Comparison of ENCODE assay signal across 18 cellular contexts in genomic region chr4:4254666-4255065, GRCh38. TPM values are rescaled to one million over a fixed set of nuclear protein-coding genes. Genes with fewer than 3 reads are reported as not detected.
A peak's percentile ranks its signal among the peaks of the same experiment; 100 is the strongest.
DNase-seq lines count a peak whose midpoint lies in the region; ATAC-seq and TF ChIP-seq lines count a peak whose summit lies in the region.
"Had no signal": no experiment of that assay in that cellular context is flagged by ENCODE, and none has a peak within 500 bp of the region (broad histone marks: within the 10 kb centered on the region; RNA-seq: fewer than 3 reads in every experiment).

No MANE protein-coding gene starts in this region.

- TF ChIP-seq RAD21 in liver (IDR thresholded peaks at IDR 0.05): no peak

- peak overlapping the region in 13 of 59 donors; percentile 2 to 47 (median 20) for H3K4me3 ChIP-seq in dorsolateral prefrontal cortex
- no peak overlapping the region for H3K4me3 ChIP-seq in liver (ENCODE audit: low read depth in 1 of 3, low read length in 3 of 3)

- H3K4me3 Mint-ChIP-seq in activated T-helper 17 cell treated with anti-CD3 and anti-CD28 coated beads, Interleukin-2, amount 50 U/mL, for 72 hours: no peak overlapping the region
- H3K4me3 Mint-ChIP-seq: CD4-positive, alpha-beta T cell had no signal

- WGBS in liver: 39% methylated on average over 6 of the region's 6 CpGs

- no peak overlapping the region for H3K27ac Mint-ChIP-seq in activated T-helper 17 cell treated with anti-CD3 and anti-CD28 coated beads, Interleukin-2, amount 50 U/mL, for 72 hours
- H3K27ac Mint-ChIP-seq: CD4-positive, alpha-beta T cell had no signal

- no peaks in the 10 kb centered on the region for H3K9me3 Mint-ChIP-seq in activated T-helper 17 cell treated with anti-CD3 and anti-CD28 coated beads, Interleukin-2, amount 50 U/mL, for 72 hours
- H3K9me3 Mint-ChIP-seq: CD4-positive, alpha-beta T cell had no signal

- H3K27me3 Mint-ChIP-seq in activated T-helper 17 cell treated with anti-CD3 and anti-CD28 coated beads, Interleukin-2, amount 50 U/mL, for 72 hours: no peaks in the 10 kb centered on the region

- no peaks in the 10 kb centered on the region for H3K36me3 ChIP-seq in liver (ENCODE audit: control insufficient read depth in 4 of 4, insufficient read depth in 3 of 4, low read depth in 1 of 4, low read length in 3 of 4)

- peaks cover 6 to 38% (median 28%) of the 10 kb centered on the region in 4 donors for H3K4me1 ChIP-seq in liver (ENCODE audit: control insufficient read depth in 4 of 4, insufficient read depth in 4 of 4, low read length in 3 of 4)

- peak overlapping the region in 58 of 59 donors; percentile 33 to 99 (median 87) for H3K27ac ChIP-seq in dorsolateral prefrontal cortex
- no peak overlapping the region for H3K27ac ChIP-seq in liver (ENCODE audit: low read depth in 1 of 2, low read length in 2 of 2)
- H3K27ac ChIP-seq in substantia nigra (ENCODE audit: low read depth, low read length, poor library complexity, severe bottlenecking): peak overlapping the region; percentile 77

- no peak for ATAC-seq in activated T-helper 17 cell treated with anti-CD3 and anti-CD28 coated beads, Interleukin-2, amount 50 U/mL, for 72 hours (replicated peaks)
- no peak for ATAC-seq in HG02973 (IDR thresholded peaks at IDR 0.05; ENCODE audit: unreplicated experiment)
- ATAC-seq: PC-3 had no signal

- no peaks in the 10 kb centered on the region for H3K27me3 ChIP-seq in dorsolateral prefrontal cortex
- H3K27me3 ChIP-seq in liver (ENCODE audit: control insufficient read depth in 4 of 4, insufficient read depth in 4 of 4, low read length in 3 of 4): no peaks in the 10 kb centered on the region

- H3K9ac ChIP-seq in liver (ENCODE audit: low read depth in 1 of 2, low read length in 2 of 2): no peak overlapping the region

- no peaks in the 10 kb centered on the region for H3K9me3 ChIP-seq in liver (ENCODE audit: control insufficient read depth in 4 of 4, low read length in 3 of 4)

- DNase-seq in NCI-H1092 (lab: John Stamatoyannopoulos, UW) (peak; percentile 20), dorsolateral prefrontal cortex (peak in 9 of 10 donors; percentile 73 to 93 (median 83)), substantia nigra (lab: John Stamatoyannopoulos, UW) (peak in 46 of 49 donors; percentile 9 to 87 (median 64)), EL (no peak)
- DNase-seq: AML-193; Calu3; CD4-positive, alpha-beta T cell; DMS79; GDM1; HCEC 1CT; NCI-H1048; NCI-H1694; NCI-H345; NCI-H526 treated with DMSO at 0.1 percent for 48 hours; PC-3 had no signal

- H3K4me1 Mint-ChIP-seq in activated T-helper 17 cell treated with anti-CD3 and anti-CD28 coated beads, Interleukin-2, amount 50 U/mL, for 72 hours: no peaks in the 10 kb centered on the region

- TF ChIP-seq CTCF in dorsolateral prefrontal cortex (IDR thresholded peaks at IDR 0.05 in 54 of 56, conservative IDR thresholded peaks at IDR 0.05 in 2 of 56; ENCODE audit: low read depth in 1 of 56, partially characterized antibody in 56 of 56): peak in 5 of 56 donors; percentile 11 to 46 (median 20)
- no peak for TF ChIP-seq CTCF in liver (IDR thresholded peaks at IDR 0.05; ENCODE audit: low read depth, low read length, missing input control)

- H3K36me3 Mint-ChIP-seq in activated T-helper 17 cell treated with anti-CD3 and anti-CD28 coated beads, Interleukin-2, amount 50 U/mL, for 72 hours (ENCODE audit: low read depth): no peaks in the 10 kb centered on the region

- intact Hi-C loops in dorsolateral prefrontal cortex (cut with DNase I): loop anchor here (5.0 to 10.0 kb wide), 4 partner anchors 38 to 740 kb away; partner anchors contain the start of genes LYAR (in 1 of the 2) and ZBTB49 (in 1 of the 2)

TF ChIP-seq in liver, 16 proteins besides CTCF, POLR2A, EP300 and RAD21:
- peak; percentile 77 for TF ChIP-seq YY1 (IDR thresholded peaks at IDR 0.05)
- TF ChIP-seq JUND (IDR thresholded peaks at IDR 0.05): no peak
- no peak for TF ChIP-seq MAX (IDR thresholded peaks at IDR 0.05)
- peak; percentile 27 to 41 for TF ChIP-seq HNF4A (conservative IDR thresholded peaks at IDR 0.05)
- peak in 1 of 2 donors; percentile 48 for TF ChIP-seq RXRA (IDR thresholded peaks at IDR 0.05)

RNA-seq across cellular contexts. Expression of gene TMEM128, which starts 6.6 kb away (rescaled TPM):
- 10 to 100 TPM in 117 of 120 experiments, 1 to 10 TPM in 3; 9.1 to 32.5 (median 17.4) TPM for total RNA-seq in dorsolateral prefrontal cortex
- 10 to 100 TPM in 1 of 2 donors, 1 to 10 TPM in 1; 7.6 to 11.3 TPM for total RNA-seq in liver
- 1 to 10 TPM; 9.1 to 9.2 TPM for polyA plus RNA-seq in liver
- 10 to 100 TPM in 1 of 2 donors, 1 to 10 TPM in 1; 9.1 to 13.1 TPM for total RNA-seq in activated T-helper 17 cell treated with anti-CD3 and anti-CD28 coated beads, Interleukin-2, amount 50 U/mL, for 72 hours

RNA-seq across cellular contexts. Expression of gene OTOP1, which starts 27.9 kb away (rescaled TPM):
- total RNA-seq in dorsolateral prefrontal cortex (not detected), liver (not detected)
- polyA plus RNA-seq in liver: not detected
- total RNA-seq in activated T-helper 17 cell treated with anti-CD3 and anti-CD28 coated beads, Interleukin-2, amount 50 U/mL, for 72 hours: not detected
- total RNA-seq: Calu3; CD4-positive, alpha-beta T cell; PC-3 had no signal

RNA-seq across cellular contexts. Expression of gene LYAR, which starts 35.3 kb away (rescaled TPM):
- total RNA-seq in dorsolateral prefrontal cortex: 10 to 100 TPM in 7 of 120 experiments, 1 to 10 TPM in 113; 3.5 to 13.6 (median 7.0) TPM
- 1 to 10 TPM; 3.9 to 4.8 TPM for total RNA-seq in liver
- polyA plus RNA-seq in liver: 1 to 10 TPM; 4.5 to 5.0 TPM
- total RNA-seq in activated T-helper 17 cell treated with anti-CD3 and anti-CD28 coated beads, Interleukin-2, amount 50 U/mL, for 72 hours: 10 to 100 TPM; 25.2 to 57.8 TPM

RNA-seq across cellular contexts. Expression of gene ZBTB49, which starts 35.4 kb away (rescaled TPM):
- total RNA-seq in dorsolateral prefrontal cortex (10 to 100 TPM in 47 of 120 experiments, 1 to 10 TPM in 73; 4.4 to 19.7 (median 9.2) TPM), liver (1 to 10 TPM; 2.3 to 3.8 TPM)
- polyA plus RNA-seq in liver: 1 to 10 TPM; 1.3 to 1.7 TPM
- 1 to 10 TPM; 3.5 to 7.6 TPM for total RNA-seq in activated T-helper 17 cell treated with anti-CD3 and anti-CD28 coated beads, Interleukin-2, amount 50 U/mL, for 72 hours

Comparison
In these comparisons a context has a peak if more than half of its experiments do, and no peak if none do; other contexts are left out.
1. H3K27ac ChIP-seq: peak in dorsolateral prefrontal cortex (58 of 59) and substantia nigra (single experiment); none in liver (0 of 2).